21 cellular contexts compared by ENCODE assay signal in the genomic region with DNA sequence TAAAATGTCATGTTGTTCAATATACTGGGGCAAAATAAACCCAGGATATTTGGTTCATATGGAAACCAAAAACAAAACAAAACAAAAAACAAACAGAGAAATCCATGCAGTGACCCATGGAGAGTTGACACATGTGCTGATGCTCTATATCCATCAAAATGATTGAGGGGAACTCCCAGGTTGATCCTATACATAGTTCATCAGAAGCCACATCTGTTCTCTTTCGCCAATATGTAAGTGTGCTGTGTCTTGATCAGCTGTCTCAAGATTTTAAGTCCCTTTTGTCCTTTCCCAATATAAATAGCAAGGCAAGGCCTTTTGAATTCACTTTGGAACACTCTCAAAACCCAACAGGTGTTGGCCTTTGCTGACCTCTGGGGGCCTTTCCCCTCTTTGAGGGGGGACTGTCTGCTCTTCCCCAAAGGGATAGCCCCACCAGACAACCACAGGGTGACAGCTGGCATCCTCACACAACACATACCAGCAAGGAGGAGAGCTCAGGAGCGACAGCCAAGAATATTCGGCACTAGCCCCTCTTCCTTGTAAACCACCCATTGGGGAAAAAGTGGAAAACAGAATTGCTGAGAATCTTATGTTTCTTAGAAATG.
A peak's percentile ranks its signal among the peaks of the same experiment; 100 is the strongest.
DNase-seq lines count a peak whose midpoint lies in the region; ATAC-seq and TF ChIP-seq lines count a peak whose summit lies in the region.
"Had no signal": no experiment of that assay in that cellular context is flagged by ENCODE, and none has a peak within 500 bp of the region (broad histone marks: within the 10 kb centered on the region; RNA-seq: fewer than 3 reads in every experiment).

No MANE protein-coding gene starts in this region.

- H3K9ac ChIP-seq in DND-41 (ENCODE audit: low read depth, low read length) (no peak overlapping the region), trophoblast cell (ENCODE audit: low read length) (no peak overlapping the region)

- peak overlapping the region; percentile 71 for H2AK5ac ChIP-seq in trophoblast cell (ENCODE audit: low read length)

- H2BK12ac ChIP-seq in trophoblast cell (ENCODE audit: low read length), result peak overlapping the region; percentile 97

- H3K79me2 ChIP-seq in DND-41 (ENCODE audit: insufficient read depth, low read length), result no peaks in the 10 kb centered on the region
- no peaks in the 10 kb centered on the region for H3K79me2 ChIP-seq in trophoblast cell (ENCODE audit: control insufficient read depth, insufficient read depth, low read length, poor library complexity)

- ATAC-seq in DND-41 (ENCODE audit: insufficient read depth, low read depth), result no peak
- peak; percentile 28 for ATAC-seq in foreskin keratinocyte
- ATAC-seq in esophagus mucosa, result no peak
- no peak for ATAC-seq in GM19395 (IDR thresholded peaks at IDR 0.05; ENCODE audit: unreplicated experiment)

- H4K12ac ChIP-seq in trophoblast cell (ENCODE audit: low read depth, low read length), result no peak overlapping the region

- no peaks in the 10 kb centered on the region for H4K20me1 ChIP-seq in DND-41 (ENCODE audit: insufficient read depth, low read length)

- intact Hi-C loops in tibial artery (cut with DNase I; ENCODE audit: low total_unique reads), result no loop called here

- peak overlapping the region; percentile 90 for H2BK120ac ChIP-seq in trophoblast cell (ENCODE audit: insufficient read depth, low read length, poor library complexity)

- H3K4me1 ChIP-seq in DND-41 (ENCODE audit: insufficient read depth, low read length), result peaks cover 50% of the 10 kb centered on the region
- H3K4me1 ChIP-seq in foreskin keratinocyte, result peaks cover 10% of the 10 kb centered on the region
- H3K4me1 ChIP-seq in trophoblast cell (ENCODE audit: control insufficient read depth in 1 of 2, insufficient read depth in 2 of 2, low read length in 2 of 2), result peaks cover 5% of the 10 kb centered on the region in 2 experiments
- no peaks in the 10 kb centered on the region for H3K4me1 ChIP-seq in tibial artery
- H3K4me1 ChIP-seq: Peyer's patch had no signal

- H3K79me1 ChIP-seq in trophoblast cell (ENCODE audit: low read length), result peaks cover 2% of the 10 kb centered on the region

- H3K4me2 ChIP-seq in DND-41 (ENCODE audit: insufficient read depth, low read length) (no peak overlapping the region), trophoblast cell (ENCODE audit: low read length) (no peak overlapping the region)

- H3K27me3 ChIP-seq in DND-41 (ENCODE audit: insufficient read depth, low read length, poor library complexity), result no peaks in the 10 kb centered on the region
- H3K27me3 ChIP-seq in foreskin keratinocyte, result no peaks in the 10 kb centered on the region
- H3K27me3 ChIP-seq in trophoblast cell (ENCODE audit: insufficient read depth, low read length), result no peaks in the 10 kb centered on the region
- H3K27me3 ChIP-seq in tibial artery, result no peaks in the 10 kb centered on the region
- H3K27me3 ChIP-seq: Peyer's patch had no signal

- H3K23ac ChIP-seq in trophoblast cell (ENCODE audit: low read length), result no peak overlapping the region

- H3K36me3 ChIP-seq in DND-41 (ENCODE audit: insufficient read depth, low read length), result no peaks in the 10 kb centered on the region
- no peaks in the 10 kb centered on the region for H3K36me3 ChIP-seq in trophoblast cell (ENCODE audit: control insufficient read depth in 1 of 2, insufficient read depth in 2 of 2, low read length in 2 of 2)
- H3K36me3 ChIP-seq in tibial artery, result no peaks in the 10 kb centered on the region
- H3K36me3 ChIP-seq: Peyer's patch had no signal

- H3K18ac ChIP-seq in trophoblast cell (ENCODE audit: low read length), result peak overlapping the region; percentile 88

- H3K4me3 ChIP-seq in DND-41 (ENCODE audit: low read depth in 1 of 2, low read length in 2 of 2) (no peak overlapping the region), trophoblast cell (ENCODE audit: low read depth, low read length) (no peak overlapping the region), tibial artery (no peak overlapping the region)
- H3K4me3 ChIP-seq: Peyer's patch, SK-N-MC had no signal

- no peaks in the 10 kb centered on the region for H3K9me3 ChIP-seq in DND-41 (ENCODE audit: insufficient read depth, low read length, severe bottlenecking)
- no peaks in the 10 kb centered on the region for H3K9me3 ChIP-seq in trophoblast cell (ENCODE audit: insufficient read depth, low read depth, low read length)
- H3K9me3 ChIP-seq in tibial artery, result no peaks in the 10 kb centered on the region
- H3K9me3 ChIP-seq: Peyer's patch had no signal

- H4K91ac ChIP-seq in trophoblast cell (ENCODE audit: low read depth, low read length), result peak overlapping the region; percentile 86

- no peak overlapping the region for H4K8ac ChIP-seq in trophoblast cell (ENCODE audit: low read depth, low read length)

- peak overlapping the region; percentile 4; the same call in 1 of the 2 replicates for H3K27ac ChIP-seq in DND-41 (ENCODE audit: low read length)
- no peak overlapping the region for H3K27ac ChIP-seq in foreskin keratinocyte
- no peak overlapping the region for H3K27ac ChIP-seq in trophoblast cell (ENCODE audit: low read depth, low read length)
- H3K27ac ChIP-seq in tibial artery, result no peak overlapping the region
- H3K27ac ChIP-seq: 22Rv1, Peyer's patch, SK-N-MC had no signal

- peak overlapping the region; percentile 67 for H3K14ac ChIP-seq in trophoblast cell (ENCODE audit: low read length)

- H3K4ac ChIP-seq in trophoblast cell (ENCODE audit: low read depth, low read length), result no peak overlapping the region

- WGBS in trophoblast cell (ENCODE audit: extremely low coverage, insufficient coverage, insufficient read length), result no CpG with 5 or more reads among the region's 3 CpGs

- DNase-seq in DMS 273 (lab: John Stamatoyannopoulos, UW; ENCODE audit: unreplicated experiment) (peak; percentile 33), DMS 273 treated with DMSO at 0.1 percent for 48 hours (lab: John Stamatoyannopoulos, UW) (no peak), DND-41 (no peak), foreskin keratinocyte (no peak), trophoblast cell (no peak), tibial artery (no peak)
- DNase-seq: AML-193; CD4-positive, CD25-positive, alpha-beta regulatory T cell; COR-L47; DMS153; KBM-7; NCI-H1417 treated with DMSO at 0.1 percent for 48 hours; NCI-H187 treated with DMSO at 0.1 percent for 48 hours; NCI-H446; NCI-H69; NK-92 treated with Interleukin-12 subunit alpha and Interleukin-12 subunit beta, amount 100 ng/mL, for 24 hours; Peyer's patch had no signal

- peak overlapping the region; percentile 90 for H2BK5ac ChIP-seq in trophoblast cell (ENCODE audit: low read depth, low read length, poor library complexity)

- no peak for TF ChIP-seq CTCF in DND-41 (IDR thresholded peaks at IDR 0.05; ENCODE audit: borderline replicate concordance, extremely low read depth, low read length, poor library complexity, severe bottlenecking)
- no peak for TF ChIP-seq CTCF in foreskin keratinocyte (conservative IDR thresholded peaks at IDR 0.05)
- TF ChIP-seq CTCF in tibial artery (IDR thresholded peaks at IDR 0.05), result no peak

- no peak overlapping the region for H2AFZ ChIP-seq in DND-41 (ENCODE audit: low read depth, low read length)
- H2AFZ ChIP-seq in trophoblast cell (ENCODE audit: insufficient read depth, low read length, poor library complexity), result no peak overlapping the region
